Comparison of ENCODE assay signal across 26 cellular contexts in genomic region chr4:78346222-78346621, GRCh38.
"Had no signal": no experiment of that assay in that cellular context is flagged by ENCODE, and none has a peak within 500 bp of the region (broad histone marks: within the 10 kb centered on the region; RNA-seq: fewer than 3 reads in every experiment).

No MANE protein-coding gene starts in this region.

- H3K4me2 ChIP-seq: neural progenitor cell had no signal

- H3K9me3 ChIP-seq: ovary, psoas muscle, right lobe of liver, sigmoid colon, suprapubic skin, testis, tibial artery, transverse colon, upper lobe of right lung, vagina had no signal

- H3K4me1 ChIP-seq: neural progenitor cell, parathyroid adenoma, right lobe of liver, sigmoid colon, suprapubic skin, testis, tibial artery, transverse colon, upper lobe of right lung, vagina had no signal

- H3K9ac ChIP-seq: neural progenitor cell, parathyroid adenoma had no signal

- H3K27ac ChIP-seq: neural progenitor cell, ovary, parathyroid adenoma, psoas muscle, right lobe of liver, sigmoid colon, suprapubic skin, testis, tibial artery, transverse colon, upper lobe of right lung, vagina had no signal

- H3K79me2 ChIP-seq: parathyroid adenoma had no signal

- ATAC-seq: natural killer cell; psoas muscle; right cardiac atrium; right lobe of liver; stimulated activated effector memory CD8-positive, alpha-beta T cell treated with anti-CD3 and anti-CD28 coated beads, Interleukin-12 subunit alpha, Interleukin-12 subunit beta, amount 100 ng/mL, for 72 hours; stimulated activated naive B cell treated with anti-CD40 and anti-IgM and Interleukin-4, amounts not matched to agents 10 μg/mL and 1 μg/mL and 100 μg/mL, for 72 hours; stimulated activated naive CD8-positive, alpha-beta T cell treated with anti-CD3 and anti-CD28 coated beads, Interleukin-15, amount 100 ng/mL, for 72 hours; stimulated activated naive CD8-positive, alpha-beta T cell treated with anti-CD3 and anti-CD28 coated beads, Interleukin-15, Interleukin-2, amounts not matched to agents 100 U/mL and 50 U/mL, for 24 hours; upper lobe of right lung had no signal

- H2AFZ ChIP-seq: neural progenitor cell, parathyroid adenoma had no signal

- DNase-seq: natural killer cell; occipital lobe; ovary; posterior cingulate gyrus; psoas muscle; right cardiac atrium; right lobe of liver; sigmoid colon; small intestine; stimulated activated CD4-positive, alpha-beta T cell treated with anti-CD3 and anti-CD28 coated beads, Interleukin-15, amount 100 ng/mL, for 24 hours; stimulated activated CD4-positive, alpha-beta T cell treated with anti-CD3 and anti-CD28 coated beads, Interleukin-2, amount 100 ng/mL, for 24 hours; stimulated activated CD4-positive, alpha-beta T cell treated with anti-CD3 and anti-CD28 coated beads, Interleukin-2, amount 100 ng/mL, for 48 hours; stimulated activated CD4-positive, alpha-beta T cell treated with anti-CD3 and anti-CD28 coated beads, Interleukin-4, amount 100 ng/mL, for 24 hours; stimulated activated naive B cell treated with anti-CD40 and anti-IgM and Interleukin-4, amounts not matched to agents 10 μg/mL and 1 μg/mL and 100 μg/mL, for 72 hours; stimulated activated naive CD8-positive, alpha-beta T cell treated with anti-CD3 and anti-CD28 coated beads, Interleukin-15, amount 100 ng/mL, for 72 hours; stimulated activated naive CD8-positive, alpha-beta T cell treated with anti-CD3 and anti-CD28 coated beads, Interleukin-15, Interleukin-2, amounts not matched to agents 100 U/mL and 50 U/mL, for 24 hours; substantia nigra; testis; tibial artery; transverse colon; upper lobe of right lung had no signal

- H3K36me3 ChIP-seq: neural progenitor cell, ovary, right lobe of liver, sigmoid colon, suprapubic skin, tibial artery, transverse colon, upper lobe of right lung, vagina had no signal

- H3K27me3 ChIP-seq: neural progenitor cell, ovary, right lobe of liver, sigmoid colon, suprapubic skin, testis, tibial artery, transverse colon, upper lobe of right lung, vagina had no signal

- H3K4me3 ChIP-seq: neural progenitor cell, ovary, psoas muscle, right lobe of liver, sigmoid colon, suprapubic skin, testis, tibial artery, transverse colon, upper lobe of right lung, vagina had no signal

- FAIRE-seq: small intestine had no signal
